9 cellular contexts compared by ENCODE assay signal in genomic region chr3:17195192-17195611, GRCh38.
A peak's percentile ranks its signal among the peaks of the same experiment; 100 is the strongest.
DNase-seq lines count a peak whose midpoint lies in the region; ATAC-seq and TF ChIP-seq lines count a peak whose summit lies in the region.
"Had no signal": no experiment of that assay in that cellular context is flagged by ENCODE, and none has a peak within 500 bp of the region (broad histone marks: within the 10 kb centered on the region; RNA-seq: fewer than 3 reads in every experiment).

No MANE protein-coding gene starts in this region.

- peaks cover 0 to 8% of the 10 kb centered on the region in 2 donors for H3K4me1 ChIP-seq in naive thymus-derived CD4-positive, alpha-beta T cell (ENCODE audit: control insufficient read depth in 2 of 2, insufficient read depth in 2 of 2, low read length in 2 of 2)
- H3K4me1 ChIP-seq in thyroid gland, result peaks cover 0 to 5% of the 10 kb centered on the region in 2 donors

- CTCF ChIA-PET in naive thymus-derived CD4-positive, alpha-beta T cell (lab: Charles Lee), result no interaction called here

- POLR2A ChIA-PET in naive thymus-derived CD4-positive, alpha-beta T cell (lab: Charles Lee), result no interaction called here

- H3K36me3 ChIP-seq in naive thymus-derived CD4-positive, alpha-beta T cell (ENCODE audit: control insufficient read depth in 2 of 3, insufficient read depth in 3 of 3, low read length in 3 of 3), result no peaks in the 10 kb centered on the region
- H3K36me3 ChIP-seq in thyroid gland, result no peaks in the 10 kb centered on the region

- no peak for TF ChIP-seq POLR2A in thyroid gland (IDR thresholded peaks at IDR 0.05)

- H3K27me3 ChIP-seq in naive thymus-derived CD4-positive, alpha-beta T cell (ENCODE audit: control insufficient read depth in 2 of 2, insufficient read depth in 2 of 2, low read length in 2 of 2), result no peaks in the 10 kb centered on the region
- no peaks in the 10 kb centered on the region for H3K27me3 ChIP-seq in thyroid gland

- intact Hi-C loops in naive thymus-derived CD4-positive, alpha-beta T cell (cut with micrococcal nuclease), result no loop called here
- intact Hi-C loops in thyroid gland (cut with DNase I), result no loop called here

- no peak overlapping the region for H3K4me3 Mint-ChIP-seq in naive thymus-derived CD4-positive, alpha-beta T cell
- H3K4me3 Mint-ChIP-seq: T-helper 1 cell treated with Interleukin-12 subunit alpha and Interleukin-12 subunit beta and Interleukin-4 antibody, amounts not matched to agents 30 μg/mL and 1 μg/mL, for 36 hours had no signal

- H3K27ac ChIP-seq in naive thymus-derived CD4-positive, alpha-beta T cell (ENCODE audit: low read depth, low read length), result no peak overlapping the region
- H3K27ac ChIP-seq in thyroid gland, result no peak overlapping the region

- TF ChIP-seq CTCF in thyroid gland (IDR thresholded peaks at IDR 0.05), result no peak

- peak overlapping the region in 1 of 9 donors; percentile 18 for H3K27ac Mint-ChIP-seq in naive thymus-derived CD4-positive, alpha-beta T cell
- H3K27ac Mint-ChIP-seq: T-helper 1 cell treated with Interleukin-12 subunit alpha and Interleukin-12 subunit beta and Interleukin-4 antibody, amounts not matched to agents 30 μg/mL and 1 μg/mL, for 36 hours had no signal

- 53 to 68% methylated on average over 3 of the region's 3 CpGs for WGBS in thyroid gland, 2 donors

- peaks cover 0 to 19% (median 4%) of the 10 kb centered on the region in 7 donors for H3K4me1 Mint-ChIP-seq in naive thymus-derived CD4-positive, alpha-beta T cell

- peaks cover 0 to 3% (median 0%) of the 10 kb centered on the region in 11 donors for H3K9me3 Mint-ChIP-seq in naive thymus-derived CD4-positive, alpha-beta T cell
- H3K9me3 Mint-ChIP-seq: T-helper 1 cell treated with Interleukin-12 subunit alpha and Interleukin-12 subunit beta and Interleukin-4 antibody, amounts not matched to agents 30 μg/mL and 1 μg/mL, for 36 hours had no signal

- peaks cover 2 to 28% (median 12%) of the 10 kb centered on the region in 5 donors for H3K36me3 Mint-ChIP-seq in naive thymus-derived CD4-positive, alpha-beta T cell

- no peak overlapping the region for H3K4me3 ChIP-seq in naive thymus-derived CD4-positive, alpha-beta T cell (ENCODE audit: low read length)
- no peak overlapping the region for H3K4me3 ChIP-seq in thyroid gland (replicated peaks in 1 of 3)

- H3K27me3 Mint-ChIP-seq in naive thymus-derived CD4-positive, alpha-beta T cell, result no peaks in the 10 kb centered on the region

- H3K9me3 ChIP-seq in naive thymus-derived CD4-positive, alpha-beta T cell (ENCODE audit: control insufficient read depth in 2 of 3, low read length in 3 of 3), result no peaks in the 10 kb centered on the region
- H3K9me3 ChIP-seq in thyroid gland, result no peaks in the 10 kb centered on the region

- peak; percentile 76 for ATAC-seq in GM21367 (IDR thresholded peaks at IDR 0.05; ENCODE audit: unreplicated experiment)
- peak; percentile 81 for ATAC-seq in HG03469 (IDR thresholded peaks at IDR 0.05; ENCODE audit: unreplicated experiment)
- peak; percentile 31 for ATAC-seq in naive thymus-derived CD4-positive, alpha-beta T cell

- DNase-seq in NCI-H146 (lab: John Stamatoyannopoulos, UW), result peak; percentile 8
- no peak for DNase-seq in NCI-H146 treated with DMSO at 0.1 percent for 48 hours (lab: John Stamatoyannopoulos, UW; ENCODE audit: unreplicated experiment)
- peak; percentile 47 for DNase-seq in amniotic epithelial cell (ENCODE audit: low read depth)
- no peak for DNase-seq in naive thymus-derived CD4-positive, alpha-beta T cell
- no peak for DNase-seq in thyroid gland
- DNase-seq in NCI-H1105 treated with DMSO at 0.1 percent for 48 hours (lab: John Stamatoyannopoulos, UW), result no peak

Comparison
In these comparisons a context has a peak if more than half of its experiments do, and no peak if none do; other contexts are left out.
1. DNase-seq: peak in NCI-H146 (single experiment) and amniotic epithelial cell (single experiment); none in NCI-H146 treated with DMSO at 0.1 percent for 48 hours (single experiment), naive thymus-derived CD4-positive, alpha-beta T cell (0 of 9), thyroid gland (0 of 2) and NCI-H1105 treated with DMSO at 0.1 percent for 48 hours (single experiment).
2. ATAC-seq: peak in every context shown above with its lines; median percentile 81 in HG03469; 76 in GM21367; 31 in naive thymus-derived CD4-positive, alpha-beta T cell.